9 cellular contexts compared by ENCODE assay signal in the genomic region with DNA sequence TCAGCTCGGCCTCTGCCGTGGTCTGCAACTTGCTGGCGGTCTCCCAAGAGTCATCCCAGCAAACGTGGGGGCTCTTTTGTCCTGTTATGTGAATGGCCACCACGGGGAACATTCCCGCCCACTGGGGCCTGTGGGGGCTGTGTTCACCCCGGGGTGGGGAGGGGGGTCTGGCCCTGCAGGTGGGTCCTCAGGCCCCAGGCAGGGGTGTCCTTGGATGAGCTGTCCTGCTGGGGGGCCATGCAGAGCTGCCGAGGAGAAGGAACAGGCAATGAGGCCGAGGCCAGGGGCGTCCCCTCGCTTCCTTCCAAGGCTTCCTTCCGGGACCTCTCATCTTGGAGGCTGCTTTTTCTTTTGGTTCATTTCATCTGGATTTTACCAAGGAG. TPM values are rescaled to one million over a fixed set of nuclear protein-coding genes. Genes with fewer than 3 reads are reported as not detected.
DNase-seq lines count a peak whose midpoint lies in the region; ATAC-seq and TF ChIP-seq lines count a peak whose summit lies in the region.
"Had no signal": no experiment of that assay in that cellular context is flagged by ENCODE, and none has a peak within 500 bp of the region (broad histone marks: within the 10 kb centered on the region; RNA-seq: fewer than 3 reads in every experiment).

No MANE protein-coding gene starts in this region.

- no peak for TF ChIP-seq CTCF in dorsolateral prefrontal cortex (IDR thresholded peaks at IDR 0.05 in 54 of 56, conservative IDR thresholded peaks at IDR 0.05 in 2 of 56; ENCODE audit: low read depth in 1 of 56, partially characterized antibody in 56 of 56)
- TF ChIP-seq CTCF in transverse colon (IDR thresholded peaks at IDR 0.05): no peak

- H3K9me3 ChIP-seq in muscle layer of duodenum (ENCODE audit: control insufficient read depth in 1 of 2, low read length in 2 of 2): no peaks in the 10 kb centered on the region
- H3K9me3 ChIP-seq in transverse colon: no peaks in the 10 kb centered on the region
- H3K9me3 ChIP-seq: uterus had no signal

- peak; percentile 24 for ATAC-seq in Right ventricle myocardium inferior

- no peak for TF ChIP-seq POLR2A in transverse colon (IDR thresholded peaks at IDR 0.05)

- H3K4me3 ChIP-seq in dorsolateral prefrontal cortex: peak overlapping the region in 40 of 59 donors; percentile 1 to 62 (median 36)
- peak overlapping the region; percentile 27 to 45 for H3K4me3 ChIP-seq in muscle layer of duodenum (ENCODE audit: low read depth in 1 of 2, low read length in 2 of 2)
- H3K4me3 ChIP-seq in transverse colon: peak overlapping the region in 1 of 4 donors; percentile 20

- intact Hi-C loops in Right ventricle myocardium inferior (cut with DNase I): loop anchor here (1.0 to 5.0 kb wide), 2 partner anchors 1465 to 1574 kb away; no protein-coding TSS in a partner anchor
- intact Hi-C loops in cardiac septum (cut with DNase I): loop anchor here (2.0 to 10.0 kb wide), 3 partner anchors 586 to 1570 kb away; no protein-coding TSS in a partner anchor
- intact Hi-C loops in dorsolateral prefrontal cortex (cut with DNase I): loop anchor here (5.0 to 10.0 kb wide), 4 partner anchors 588 to 1570 kb away; partner anchors contain the start of gene KLF6 (in 1 of the 2)
- intact Hi-C loops in transverse colon (cut with DNase I; ENCODE audit: low total_unique reads): loop anchor here (5.0 kb wide), 1 partner anchor 1570 kb away; no protein-coding TSS in a partner anchor

- in situ Hi-C loops in transverse colon (cut with MboI; ENCODE audit: low pct_ligation_motif_present in 1 of 4, low pct_unique_long_range_greater_than_20kb in 1 of 4, low sequenced_read_pairs in 3 of 4): loop anchor here in 1 of 4 donors (10.0 kb wide), 1 partner anchor 1578 kb away; no protein-coding TSS in a partner anchor

- H3K36me3 ChIP-seq in muscle layer of duodenum (ENCODE audit: control insufficient read depth in 1 of 2, insufficient read depth in 2 of 2, low read length in 2 of 2) (no peaks in the 10 kb centered on the region), transverse colon (no peaks in the 10 kb centered on the region)
- H3K36me3 ChIP-seq: uterus had no signal

- H3K27ac ChIP-seq in dorsolateral prefrontal cortex: peak overlapping the region in 3 of 59 donors; percentile 2 to 51 (median 22)
- no peak overlapping the region for H3K27ac ChIP-seq in muscle layer of duodenum (ENCODE audit: low read length)
- peak overlapping the region in 3 of 4 donors; percentile 9 to 42 (median 29) for H3K27ac ChIP-seq in transverse colon

- no peak for TF ChIP-seq EP300 in transverse colon (IDR thresholded peaks at IDR 0.05; ENCODE audit: low read depth)

- peaks cover 0 to 7% of the 10 kb centered on the region in 2 donors for H3K4me1 ChIP-seq in muscle layer of duodenum (ENCODE audit: control insufficient read depth in 1 of 2, insufficient read depth in 2 of 2, low read length in 2 of 2)
- peaks cover 9 to 22% (median 16%) of the 10 kb centered on the region in 4 donors for H3K4me1 ChIP-seq in transverse colon

- peaks cover 0 to 6% (median 0%) of the 10 kb centered on the region in 45 donors for H3K27me3 ChIP-seq in dorsolateral prefrontal cortex
- H3K27me3 ChIP-seq in muscle layer of duodenum (ENCODE audit: low read depth, low read length): no peaks in the 10 kb centered on the region
- peaks cover 14% of the 10 kb centered on the region for H3K27me3 ChIP-seq in transverse colon
- H3K27me3 ChIP-seq: uterus had no signal

- DNase-seq in Right ventricle myocardium inferior (ENCODE audit: missing footprints): peak; percentile 51
- DNase-seq in cardiac septum (ENCODE audit: low spot score): no peak
- no peak for DNase-seq in dorsolateral prefrontal cortex
- no peak for DNase-seq in transverse colon
- DNase-seq in GOT3 (lab: John Stamatoyannopoulos, UW): no peak
- no peak for DNase-seq in T-helper 1 cell
- no peak for DNase-seq in stimulated activated CD8-positive, alpha-beta memory T cell treated with anti-CD3 and anti-CD28 coated beads, Interleukin-4, amount 100 ng/mL, for 48 hours

- 42 to 75% methylated on average over 4 to 12 of the region's 12 CpGs for WGBS in transverse colon (ENCODE audit: low coverage in 1 of 2), 2 donors

RNA-seq across cellular contexts. Expression of gene PITRM1, which starts 24.4 kb away (rescaled TPM):
- total RNA-seq in Right ventricle myocardium inferior (91.1 TPM), cardiac septum (85.3 TPM), dorsolateral prefrontal cortex (100 to 1,000 TPM in 96 of 120 experiments, 10 to 100 TPM in 24; 72.5 to 149 (median 112) TPM), transverse colon (100 to 1,000 TPM in 1 of 4 donors, 10 to 100 TPM in 3; 50.9 to 108 (median 67.6) TPM)
